8 cellular contexts compared by ENCODE assay signal in the genomic region with DNA sequence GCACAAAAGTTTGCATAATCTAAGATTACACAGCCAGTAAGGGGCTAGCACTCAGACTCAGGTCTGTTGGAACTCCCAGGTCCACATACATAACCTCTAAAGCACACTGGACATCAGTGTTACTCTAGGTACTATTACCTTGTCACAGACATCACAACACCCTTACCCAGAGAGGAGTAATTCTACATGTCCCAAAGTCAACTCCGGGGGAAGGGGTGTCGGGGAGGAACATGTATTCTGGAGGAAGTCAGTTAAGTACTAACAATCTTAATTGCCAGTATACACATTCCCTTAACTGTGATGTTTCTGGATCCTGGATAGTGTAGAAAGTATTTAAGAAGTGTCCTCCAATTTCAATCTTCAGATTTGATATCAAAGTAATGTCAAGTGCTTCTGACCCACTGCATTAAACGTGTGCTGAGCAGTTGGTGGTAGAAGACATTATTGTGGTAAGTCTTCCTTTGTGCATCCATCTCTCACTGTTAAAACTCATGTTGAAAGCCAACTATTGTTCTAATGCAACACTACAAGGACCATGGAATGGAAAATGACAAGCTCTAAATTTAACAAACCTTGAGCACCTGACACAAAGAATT.
"Had no signal": no experiment of that assay in that cellular context is flagged by ENCODE, and none has a peak within 500 bp of the region (broad histone marks: within the 10 kb centered on the region; RNA-seq: fewer than 3 reads in every experiment).

No MANE protein-coding gene starts in this region.

- H3K36me3 Mint-ChIP-seq: IgD-negative memory B cell had no signal

- H3K4me3 ChIP-seq: GM23338, HAP-1 had no signal

- H3K27ac Mint-ChIP-seq: GM23338, HFFc6, IgD-negative memory B cell had no signal

- H3K9me3 ChIP-seq: HAP-1 had no signal

- DNase-seq: H7, HFFc6, KG1 had no signal

- H3K36me3 ChIP-seq: HAP-1 had no signal

- H3K4me2 ChIP-seq: GM23338 had no signal

- H3K9me3 Mint-ChIP-seq: GM23338, HFFc6, IgD-negative memory B cell had no signal

- H2AFZ ChIP-seq: GM23338 had no signal

- H3K4me3 Mint-ChIP-seq: GM23338, HFFc6 had no signal

- H3K4me1 Mint-ChIP-seq: GM23338, IgD-negative memory B cell had no signal

- H3K27ac ChIP-seq: HL-60 had no signal

- H3K27me3 Mint-ChIP-seq: IgD-negative memory B cell had no signal

- ATAC-seq: GM23338, HCT116 had no signal
